1 cellular context compared by ENCODE assay signal in the genomic region with DNA sequence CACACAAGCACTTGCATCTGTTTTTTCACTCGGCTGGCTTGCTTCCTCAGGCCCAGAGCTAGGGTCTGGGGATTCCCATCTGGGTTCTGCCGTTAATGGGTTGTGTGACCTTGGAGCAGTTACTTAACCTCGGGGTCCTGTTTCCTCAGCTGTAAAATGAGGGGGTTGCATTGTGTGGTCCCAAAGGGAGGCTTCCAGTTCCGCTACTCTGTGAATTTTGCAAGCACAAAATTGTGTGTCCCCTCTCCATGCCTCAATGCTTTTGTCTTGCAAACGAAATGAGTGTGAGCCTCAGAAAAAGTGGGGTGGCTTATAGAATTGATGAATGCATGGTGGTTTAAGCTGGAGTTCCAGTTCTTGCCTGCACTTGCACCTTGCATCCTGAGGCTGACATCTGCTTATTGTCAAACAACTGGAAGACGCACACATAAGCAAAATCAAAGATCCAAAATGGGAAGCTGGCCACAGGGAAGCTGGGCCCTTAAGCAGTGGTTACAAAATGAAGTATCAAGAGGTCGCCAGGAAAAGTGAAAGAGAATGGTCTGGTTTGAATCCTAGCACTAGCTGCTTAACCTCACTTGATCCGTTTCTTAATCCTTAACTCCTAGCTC.
TF ChIP-seq lines count a peak whose summit lies in the region.

No MANE protein-coding gene starts in this region.

TF ChIP-seq in GM23338, 12 proteins besides CTCF, POLR2A, EP300 and RAD21 (continued from another document):
- TF ChIP-seq, protein P1, sequence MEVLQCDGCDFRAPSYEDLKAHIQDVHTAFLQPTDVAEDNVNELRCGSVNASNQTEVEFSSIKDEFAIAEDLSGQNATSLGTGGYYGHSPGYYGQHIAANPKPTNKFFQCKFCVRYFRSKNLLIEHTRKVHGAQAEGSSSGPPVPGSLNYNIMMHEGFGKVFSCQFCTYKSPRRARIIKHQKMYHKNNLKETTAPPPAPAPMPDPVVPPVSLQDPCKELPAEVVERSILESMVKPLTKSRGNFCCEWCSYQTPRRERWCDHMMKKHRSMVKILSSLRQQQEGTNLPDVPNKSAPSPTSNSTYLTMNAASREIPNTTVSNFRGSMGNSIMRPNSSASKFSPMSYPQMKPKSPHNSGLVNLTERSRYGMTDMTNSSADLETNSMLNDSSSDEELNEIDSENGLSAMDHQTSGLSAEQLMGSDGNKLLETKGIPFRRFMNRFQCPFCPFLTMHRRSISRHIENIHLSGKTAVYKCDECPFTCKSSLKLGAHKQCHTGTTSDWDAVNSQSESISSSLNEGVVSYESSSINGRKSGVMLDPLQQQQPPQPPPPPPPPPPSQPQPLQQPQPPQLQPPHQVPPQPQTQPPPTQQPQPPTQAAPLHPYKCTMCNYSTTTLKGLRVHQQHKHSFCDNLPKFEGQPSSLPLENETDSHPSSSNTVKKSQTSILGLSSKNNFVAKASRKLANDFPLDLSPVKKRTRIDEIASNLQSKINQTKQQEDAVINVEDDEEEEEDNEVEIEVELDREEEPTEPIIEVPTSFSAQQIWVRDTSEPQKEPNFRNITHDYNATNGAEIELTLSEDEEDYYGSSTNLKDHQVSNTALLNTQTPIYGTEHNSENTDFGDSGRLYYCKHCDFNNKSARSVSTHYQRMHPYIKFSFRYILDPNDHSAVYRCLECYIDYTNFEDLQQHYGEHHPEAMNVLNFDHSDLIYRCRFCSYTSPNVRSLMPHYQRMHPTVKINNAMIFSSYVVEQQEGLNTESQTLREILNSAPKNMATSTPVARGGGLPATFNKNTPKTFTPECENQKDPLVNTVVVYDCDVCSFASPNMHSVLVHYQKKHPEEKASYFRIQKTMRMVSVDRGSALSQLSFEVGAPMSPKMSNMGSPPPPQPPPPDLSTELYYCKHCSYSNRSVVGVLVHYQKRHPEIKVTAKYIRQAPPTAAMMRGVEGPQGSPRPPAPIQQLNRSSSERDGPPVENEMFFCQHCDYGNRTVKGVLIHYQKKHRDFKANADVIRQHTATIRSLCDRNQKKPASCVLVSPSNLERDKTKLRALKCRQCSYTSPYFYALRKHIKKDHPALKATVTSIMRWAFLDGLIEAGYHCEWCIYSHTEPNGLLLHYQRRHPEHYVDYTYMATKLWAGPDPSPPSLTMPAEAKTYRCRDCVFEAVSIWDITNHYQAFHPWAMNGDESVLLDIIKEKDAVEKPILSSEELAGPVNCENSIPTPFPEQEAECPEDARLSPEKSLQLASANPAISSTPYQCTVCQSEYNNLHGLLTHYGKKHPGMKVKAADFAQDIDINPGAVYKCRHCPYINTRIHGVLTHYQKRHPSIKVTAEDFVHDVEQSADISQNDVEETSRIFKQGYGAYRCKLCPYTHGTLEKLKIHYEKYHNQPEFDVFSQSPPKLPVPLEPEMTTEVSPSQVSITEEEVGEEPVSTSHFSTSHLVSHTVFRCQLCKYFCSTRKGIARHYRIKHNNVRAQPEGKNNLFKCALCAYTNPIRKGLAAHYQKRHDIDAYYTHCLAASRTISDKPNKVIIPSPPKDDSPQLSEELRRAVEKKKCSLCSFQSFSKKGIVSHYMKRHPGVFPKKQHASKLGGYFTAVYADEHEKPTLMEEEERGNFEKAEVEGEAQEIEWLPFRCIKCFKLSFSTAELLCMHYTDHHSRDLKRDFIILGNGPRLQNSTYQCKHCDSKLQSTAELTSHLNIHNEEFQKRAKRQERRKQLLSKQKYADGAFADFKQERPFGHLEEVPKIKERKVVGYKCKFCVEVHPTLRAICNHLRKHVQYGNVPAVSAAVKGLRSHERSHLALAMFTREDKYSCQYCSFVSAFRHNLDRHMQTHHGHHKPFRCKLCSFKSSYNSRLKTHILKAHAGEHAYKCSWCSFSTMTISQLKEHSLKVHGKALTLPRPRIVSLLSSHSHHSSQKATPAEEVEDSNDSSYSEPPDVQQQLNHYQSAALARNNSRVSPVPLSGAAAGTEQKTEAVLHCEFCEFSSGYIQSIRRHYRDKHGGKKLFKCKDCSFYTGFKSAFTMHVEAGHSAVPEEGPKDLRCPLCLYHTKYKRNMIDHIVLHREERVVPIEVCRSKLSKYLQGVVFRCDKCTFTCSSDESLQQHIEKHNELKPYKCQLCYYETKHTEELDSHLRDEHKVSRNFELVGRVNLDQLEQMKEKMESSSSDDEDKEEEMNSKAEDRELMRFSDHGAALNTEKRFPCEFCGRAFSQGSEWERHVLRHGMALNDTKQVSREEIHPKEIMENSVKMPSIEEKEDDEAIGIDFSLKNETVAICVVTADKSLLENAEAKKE (CRISPR knock-in tag; IDR thresholded peaks at IDR 0.05), result no peak
- TF ChIP-seq POLR2AphosphoS5 (IDR thresholded peaks at IDR 0.05; ENCODE audit: low read depth) (no peak), EZH2 (IDR thresholded peaks at IDR 0.05; ENCODE audit: low read depth, unreplicated experiment) (no peak), JUNB (IDR thresholded peaks at IDR 0.05; ENCODE audit: unreplicated experiment) (no peak), CREB1 (CRISPR knock-in tag; IDR thresholded peaks at IDR 0.05; ENCODE audit: low read depth) (no peak), EZH2phosphoT487 (IDR thresholded peaks at IDR 0.05; ENCODE audit: unreplicated experiment) (no peak), NANOG (IDR thresholded peaks at IDR 0.05; ENCODE audit: borderline replicate concordance) (no peak)
- TF ChIP-seq, protein P2, sequence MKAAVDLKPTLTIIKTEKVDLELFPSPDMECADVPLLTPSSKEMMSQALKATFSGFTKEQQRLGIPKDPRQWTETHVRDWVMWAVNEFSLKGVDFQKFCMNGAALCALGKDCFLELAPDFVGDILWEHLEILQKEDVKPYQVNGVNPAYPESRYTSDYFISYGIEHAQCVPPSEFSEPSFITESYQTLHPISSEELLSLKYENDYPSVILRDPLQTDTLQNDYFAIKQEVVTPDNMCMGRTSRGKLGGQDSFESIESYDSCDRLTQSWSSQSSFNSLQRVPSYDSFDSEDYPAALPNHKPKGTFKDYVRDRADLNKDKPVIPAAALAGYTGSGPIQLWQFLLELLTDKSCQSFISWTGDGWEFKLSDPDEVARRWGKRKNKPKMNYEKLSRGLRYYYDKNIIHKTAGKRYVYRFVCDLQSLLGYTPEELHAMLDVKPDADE (IDR thresholded peaks at IDR 0.05), result no peak
